Comparison of ENCODE assay signal across 17 cellular contexts in the genomic region with DNA sequence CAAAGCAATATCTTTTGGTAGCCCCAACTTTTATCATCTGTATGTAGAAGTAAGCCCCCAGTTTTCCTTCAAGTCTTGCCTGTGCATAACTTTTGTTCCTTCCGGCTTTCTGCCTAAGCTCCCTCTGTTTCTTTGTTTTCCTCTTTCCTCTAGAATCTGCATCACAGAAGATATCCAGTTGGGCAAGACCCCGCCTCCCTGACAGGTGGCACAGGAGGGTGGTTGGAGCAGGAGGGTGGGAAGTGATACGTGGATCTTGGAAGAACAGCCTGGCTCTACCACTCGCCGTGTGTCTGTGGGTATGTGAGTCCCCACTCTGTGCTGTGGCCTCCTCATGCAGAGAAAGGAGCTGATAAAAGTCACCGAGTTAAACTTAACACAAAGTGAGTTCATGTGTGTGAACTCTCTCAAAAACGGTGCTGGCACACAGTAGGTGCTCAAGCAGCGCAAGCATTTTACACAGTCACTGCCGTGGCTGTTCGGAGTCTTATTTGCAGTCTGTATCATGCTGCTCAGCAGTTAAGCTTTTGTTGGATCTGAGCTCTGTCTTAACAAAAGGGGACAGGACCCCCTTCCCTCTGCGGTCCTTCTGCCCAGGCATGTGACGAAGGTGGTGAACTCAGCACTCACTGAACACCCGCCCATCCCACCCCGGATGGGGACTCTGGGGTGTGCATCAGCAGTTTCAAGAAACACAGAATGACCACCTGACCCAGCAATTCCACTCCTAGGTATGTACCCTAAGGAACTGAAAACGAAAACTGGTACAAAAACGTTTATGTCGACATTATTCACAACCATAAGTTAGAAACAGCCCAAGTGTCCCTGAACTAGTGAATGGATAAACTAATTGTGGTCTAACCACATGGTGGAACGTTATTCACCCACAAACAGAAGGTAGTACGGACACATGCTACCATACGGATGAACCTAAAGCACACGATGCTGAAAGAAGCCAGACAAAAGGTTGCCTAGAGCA.
DNase-seq lines count a peak whose midpoint lies in the region; ATAC-seq and TF ChIP-seq lines count a peak whose summit lies in the region.
"Had no signal": no experiment of that assay in that cellular context is flagged by ENCODE, and none has a peak within 500 bp of the region (broad histone marks: within the 10 kb centered on the region; RNA-seq: fewer than 3 reads in every experiment).

No MANE protein-coding gene starts in this region.

- no peak overlapping the region for H2AFZ ChIP-seq in hepatocyte

- no peak overlapping the region for H3K27ac ChIP-seq in left ventricle myocardium inferior (replicated peaks)
- no peak overlapping the region for H3K27ac ChIP-seq in hepatocyte
- H3K27ac ChIP-seq: C4-2B, SJSA1 had no signal

- DNase-seq in Right ventricle myocardium superior, result peak; percentile 10
- no peak for DNase-seq in left ventricle myocardium inferior
- DNase-seq in RPMI8226, result peak; percentile 95
- peak; percentile 54 for DNase-seq in iPS DF 19.7 (ENCODE audit: low read depth, low spot score)
- DNase-seq in NCI-H146 treated with DMSO at 0.1 percent for 48 hours (lab: John Stamatoyannopoulos, UW; ENCODE audit: unreplicated experiment), result no peak
- no peak for DNase-seq in NCI-H1930 (lab: John Stamatoyannopoulos, UW)
- DNase-seq in NCI-H2227 treated with DMSO at 0.1 percent for 48 hours (lab: John Stamatoyannopoulos, UW), result no peak
- DNase-seq in hepatocyte (ENCODE audit: low spot score), result no peak
- DNase-seq: 8988T, KG1, NCI-H1092 treated with DMSO at 0.1 percent for 48 hours, NCI-H146, NCI-H2081, NCI-H446 treated with DMSO at 0.1 percent for 48 hours had no signal

- no peak overlapping the region for H3K4me2 ChIP-seq in hepatocyte

- H3K9me3 ChIP-seq in left ventricle myocardium inferior (replicated peaks), result no peaks in the 10 kb centered on the region
- H3K9me3 ChIP-seq in hepatocyte (ENCODE audit: low read depth), result no peaks in the 10 kb centered on the region

- TF ChIP-seq CTCF in left ventricle myocardium inferior (IDR thresholded peaks at IDR 0.05; ENCODE audit: borderline replicate concordance) (no peak), hepatocyte (IDR thresholded peaks at IDR 0.05; ENCODE audit: poor library complexity) (no peak)

- H3K27me3 ChIP-seq in left ventricle myocardium inferior (ENCODE audit: low read depth) (peaks cover 59% of the 10 kb centered on the region), hepatocyte (no peaks in the 10 kb centered on the region)
- H3K27me3 ChIP-seq: SJSA1 had no signal

- H3K9me2 ChIP-seq in hepatocyte (replicated peaks; ENCODE audit: insufficient read depth), result no peaks in the 10 kb centered on the region

- intact Hi-C loops in Right ventricle myocardium superior (cut with DNase I) (no loop called here), left ventricle myocardium inferior (cut with micrococcal nuclease) (no loop called here)

- 71% methylated on average over 20 of the region's 21 CpGs for WGBS in hepatocyte (ENCODE audit: low lambda C conversion rate, missing lambda C conversion rate)

- ATAC-seq in Right ventricle myocardium superior (ENCODE audit: poor library complexity), result no peak
- ATAC-seq: Panc1 had no signal

- H3K36me3 ChIP-seq in left ventricle myocardium inferior (no peaks in the 10 kb centered on the region), hepatocyte (replicated peaks; ENCODE audit: insufficient read depth, low read depth) (no peaks in the 10 kb centered on the region)
- H3K36me3 ChIP-seq: SJSA1 had no signal

- H3K79me2 ChIP-seq in hepatocyte, result peaks cover 3% of the 10 kb centered on the region

- H4K20me1 ChIP-seq in hepatocyte (ENCODE audit: insufficient read depth, poor library complexity, severe bottlenecking), result peaks cover 19% of the 10 kb centered on the region

- no peaks in the 10 kb centered on the region for H3K4me1 ChIP-seq in left ventricle myocardium inferior
- no peaks in the 10 kb centered on the region for H3K4me1 ChIP-seq in hepatocyte (ENCODE audit: insufficient read depth)
- H3K4me1 ChIP-seq: SJSA1 had no signal

- no peak overlapping the region for H3K4me3 ChIP-seq in left ventricle myocardium inferior
- H3K4me3 ChIP-seq in hepatocyte, result no peak overlapping the region
- H3K4me3 ChIP-seq: SJSA1 had no signal

Comparison
In these comparisons a context has a peak if more than half of its experiments do, and no peak if none do; other contexts are left out.
1. DNase-seq: peak in Right ventricle myocardium superior (single experiment), RPMI8226 (single experiment) and iPS DF 19.7 (single experiment); none in left ventricle myocardium inferior (single experiment), NCI-H146 treated with DMSO at 0.1 percent for 48 hours (single experiment), NCI-H1930 (0 of 2), NCI-H2227 treated with DMSO at 0.1 percent for 48 hours (single experiment) and hepatocyte (single experiment).